In the genomic region with DNA sequence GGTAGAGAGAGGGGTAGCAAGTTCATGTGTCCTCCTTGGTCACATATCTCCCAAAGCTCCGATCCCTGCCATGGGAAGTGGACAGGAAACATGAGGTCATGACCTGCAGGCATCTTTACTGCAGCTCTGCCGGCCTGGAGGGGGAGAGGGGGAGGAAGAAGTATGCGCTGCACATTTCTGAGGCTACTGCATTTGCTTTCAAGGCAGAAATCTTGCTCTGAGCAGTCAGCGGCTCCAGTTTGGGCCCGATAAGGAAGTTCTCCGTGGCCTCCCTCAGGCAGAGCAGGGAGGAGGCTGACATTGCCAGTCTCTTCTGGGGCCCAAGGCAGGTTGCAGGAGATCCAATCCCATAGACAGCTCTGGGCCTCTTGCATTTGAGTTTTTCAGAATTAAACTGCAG, we compare ENCODE assay signal across 2 cellular contexts.
A peak's percentile ranks its signal among the peaks of the same experiment; 100 is the strongest.
TF ChIP-seq lines count a peak whose summit lies in the region.

No MANE protein-coding gene starts in this region.

TF ChIP-seq in K562, 482 proteins besides CTCF, POLR2A, EP300 and RAD21 (continues in another document):
- TF ChIP-seq POLR2AphosphoS2 (IDR thresholded peaks at IDR 0.05; ENCODE audit: low read length), result no peak
- TF ChIP-seq, protein P1, sequence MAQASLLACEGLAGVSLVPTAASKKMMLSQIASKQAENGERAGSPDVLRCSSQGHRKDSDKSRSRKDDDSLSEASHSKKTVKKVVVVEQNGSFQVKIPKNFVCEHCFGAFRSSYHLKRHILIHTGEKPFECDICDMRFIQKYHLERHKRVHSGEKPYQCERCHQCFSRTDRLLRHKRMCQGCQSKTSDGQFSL (CRISPR knock-in tag; IDR thresholded peaks at IDR 0.05), result no peak
- TF ChIP-seq, protein P1 (tag; IDR thresholded peaks at IDR 0.05), result no peak
- no peak for TF ChIP-seq RREB1 (CRISPR knock-in tag; IDR thresholded peaks at IDR 0.05)
- TF ChIP-seq GTF2B (IDR thresholded peaks at IDR 0.05; ENCODE audit: extremely low read depth, insufficient read length), result no peak
- TF ChIP-seq FOXM1 (IDR thresholded peaks at IDR 0.05; ENCODE audit: low read depth), result no peak
- no peak for TF ChIP-seq FOXM1 (CRISPR knock-in tag; IDR thresholded peaks at IDR 0.05; ENCODE audit: low read depth)
- TF ChIP-seq CSDE1 (IDR thresholded peaks at IDR 0.05), result no peak
- no peak for TF ChIP-seq ZNF778 (CRISPR knock-in tag; IDR thresholded peaks at IDR 0.05)
- peak; percentile 29; the same call in 1 of the 2 replicates for TF ChIP-seq GABPA (tag; conservative IDR thresholded peaks at IDR 0.05; ENCODE audit: low read depth)
- TF ChIP-seq ZNF76 (CRISPR knock-in tag; IDR thresholded peaks at IDR 0.05; ENCODE audit: borderline replicate concordance), result no peak
- TF ChIP-seq PTTG1 (tag; IDR thresholded peaks at IDR 0.05; ENCODE audit: low read depth), result no peak
- TF ChIP-seq MAFG (tag; conservative IDR thresholded peaks at IDR 0.05), result no peak
- no peak for TF ChIP-seq ZNF354B (CRISPR knock-in tag; IDR thresholded peaks at IDR 0.05)
- TF ChIP-seq, protein P2, sequence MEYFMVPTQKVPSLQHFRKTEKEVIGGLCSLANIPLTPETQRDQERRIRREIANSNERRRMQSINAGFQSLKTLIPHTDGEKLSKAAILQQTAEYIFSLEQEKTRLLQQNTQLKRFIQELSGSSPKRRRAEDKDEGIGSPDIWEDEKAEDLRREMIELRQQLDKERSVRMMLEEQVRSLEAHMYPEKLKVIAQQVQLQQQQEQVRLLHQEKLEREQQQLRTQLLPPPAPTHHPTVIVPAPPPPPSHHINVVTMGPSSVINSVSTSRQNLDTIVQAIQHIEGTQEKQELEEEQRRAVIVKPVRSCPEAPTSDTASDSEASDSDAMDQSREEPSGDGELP (CRISPR knock-in tag; IDR thresholded peaks at IDR 0.05; ENCODE audit: borderline replicate concordance), result peak; percentile 14; the same call in 1 of the 2 replicates
- TF ChIP-seq BCOR (IDR thresholded peaks at IDR 0.05), result 0 out of 2 replicates have a peak, but pooled peaks have one; percentile 8
- no peak for TF ChIP-seq GTF2A2 (tag; IDR thresholded peaks at IDR 0.05)
- no peak for TF ChIP-seq MIER1 (IDR thresholded peaks at IDR 0.05; ENCODE audit: low read depth)
- TF ChIP-seq HMBOX1 (IDR thresholded peaks at IDR 0.05), result peak; percentile 64; the same call in 1 of the 2 replicates

TF ChIP-seq in SK-N-SH, 30 proteins besides CTCF, POLR2A, EP300 and RAD21:
- TF ChIP-seq GABPA (IDR thresholded peaks at IDR 0.05; ENCODE audit: low read depth), result no peak
- no peak for TF ChIP-seq MEF2A (IDR thresholded peaks at IDR 0.05; ENCODE audit: borderline replicate concordance, low read depth)
- no peak for TF ChIP-seq EZH2phosphoT487 (IDR thresholded peaks at IDR 0.05; ENCODE audit: borderline replicate concordance, low read depth)
- TF ChIP-seq IRF3 (IDR thresholded peaks at IDR 0.05; ENCODE audit: low read depth, low read length), result no peak
- no peak for TF ChIP-seq USF1 (IDR thresholded peaks at IDR 0.05; ENCODE audit: borderline replicate concordance, low read depth)
- no peak for TF ChIP-seq ELF1 (IDR thresholded peaks at IDR 0.05)
- TF ChIP-seq FOXM1 (IDR thresholded peaks at IDR 0.05; ENCODE audit: low read depth), result no peak
